ENCODE assay signal across 8 cellular contexts in genomic region chr22:31630331-31631329, GRCh38. TPM values are rescaled to one million over a fixed set of nuclear protein-coding genes. Genes with fewer than 3 reads are reported as not detected.
DNase-seq lines count a peak whose midpoint lies in the region; ATAC-seq and TF ChIP-seq lines count a peak whose summit lies in the region.

No MANE protein-coding gene starts in this region.

- no TSS peak for BruUV-seq in PC-9 (replicated peaks; lab: Mats Ljungman, UMichigan)

- H3K79me2 ChIP-seq in PC-9 (ENCODE audit: low read depth), result peaks cover 90% of the 10 kb centered on the region

- POLR2A ChIA-PET in AG04449 (lab: Yijun Ruan, JAX) (interaction anchor here (1.1 to 1.3 kb wide), 5 partner anchors 13 to 46 kb away, joined by 3 to 7 read pairs (median 4); partner anchors contain the start of gene PISD), PC-9 (lab: Charles Lee; ENCODE audit: unreplicated experiment) (interaction anchor here (0.5 to 1.5 kb wide), 4 partner anchors 31 to 909 kb away, joined by 3 to 18 read pairs (median 9); partner anchors contain the start of gene PISD)

- TF ChIP-seq CTCF in AG04449 (IDR thresholded peaks at IDR 0.05; ENCODE audit: insufficient read depth, low read length, missing control alignments) (no peak), PC-9 (conservative IDR thresholded peaks at IDR 0.05) (no peak; the same call in 1 of the 2 replicates)

- peak overlapping the region; percentile 86 for H3K4me2 ChIP-seq in PC-9

- peaks cover 39% of the 10 kb centered on the region for H3K4me1 ChIP-seq in PC-9 (replicated peaks; ENCODE audit: insufficient read depth)
- H3K4me1 ChIP-seq in muscle layer of duodenum (ENCODE audit: control insufficient read depth in 1 of 2, insufficient read depth in 2 of 2, low read length in 2 of 2), result peaks cover 13 to 43% of the 10 kb centered on the region in 2 donors

- peaks cover 76% of the 10 kb centered on the region for H3K4me1 Mint-ChIP-seq in activated T-cell treated with anti-CD3 and anti-CD28 coated beads, Interleukin-2, amount 50 U/mL, for 24 hours (ENCODE audit: low read depth)

- H3K36me3 Mint-ChIP-seq in activated T-cell treated with anti-CD3 and anti-CD28 coated beads, Interleukin-2, amount 50 U/mL, for 24 hours (ENCODE audit: low read depth), result peaks cover 43% of the 10 kb centered on the region

- H3K9me3 ChIP-seq in PC-9 (ENCODE audit: insufficient read depth, low read depth) (no peaks in the 10 kb centered on the region), muscle layer of duodenum (ENCODE audit: control insufficient read depth in 1 of 2, low read length in 2 of 2) (no peaks in the 10 kb centered on the region)

- intact Hi-C loops in PC-9 (cut with micrococcal nuclease; ENCODE audit: unreplicated experiment), result loop anchor here (10.0 kb wide), 1 partner anchor 146 kb away; the partner anchor contains the start of gene EIF4ENIF1

- no peaks in the 10 kb centered on the region for H3K9me3 Mint-ChIP-seq in activated T-cell treated with anti-CD3 and anti-CD28 coated beads, Interleukin-2, amount 50 U/mL, for 24 hours

- no peaks in the 10 kb centered on the region for H3K27me3 Mint-ChIP-seq in activated T-cell treated with anti-CD3 and anti-CD28 coated beads, Interleukin-2, amount 50 U/mL, for 24 hours

- H3K4me3 Mint-ChIP-seq in activated T-cell treated with anti-CD3 and anti-CD28 coated beads, Interleukin-2, amount 50 U/mL, for 24 hours, result peak overlapping the region; percentile 87

- ATAC-seq in GM18907 (IDR thresholded peaks at IDR 0.05; ENCODE audit: unreplicated experiment), result peak; percentile 65
- ATAC-seq in HG03460 (IDR thresholded peaks at IDR 0.05; ENCODE audit: unreplicated experiment), result peak; percentile 55
- ATAC-seq in esophagus mucosa, result peak; percentile 73

- peaks cover 27% of the 10 kb centered on the region for H3F3A ChIP-seq in PC-9 (ENCODE audit: insufficient read depth, low read depth)

- H3K36me3 ChIP-seq in PC-9 (ENCODE audit: low read depth) (0 out of 2 replicates have a peak, but pooled peaks cover 4% of the 10 kb centered on the region), muscle layer of duodenum (ENCODE audit: control insufficient read depth in 1 of 2, insufficient read depth in 2 of 2, low read length in 2 of 2) (peaks cover 0 to 6% of the 10 kb centered on the region in 2 donors)

- peak overlapping the region; percentile 76 for H3K4me3 ChIP-seq in AG04449 (ENCODE audit: low read depth, low read length)
- H3K4me3 ChIP-seq in PC-9, result peak overlapping the region; percentile 84
- peak overlapping the region; percentile 56 to 75 for H3K4me3 ChIP-seq in muscle layer of duodenum (ENCODE audit: low read depth in 1 of 2, low read length in 2 of 2)

- H2AFZ ChIP-seq in PC-9, result peak overlapping the region; percentile 71

- H3K9me2 ChIP-seq in PC-9 (ENCODE audit: insufficient read depth), result no peaks in the 10 kb centered on the region

- H3K27me3 ChIP-seq in PC-9 (ENCODE audit: insufficient read depth, low read depth), result no peaks in the 10 kb centered on the region
- no peaks in the 10 kb centered on the region for H3K27me3 ChIP-seq in muscle layer of duodenum (ENCODE audit: low read depth, low read length)

- CTCF ChIA-PET in AG04449 (lab: Yijun Ruan, JAX) (interaction anchor here (0.9 to 11.6 kb wide), 17 partner anchors 10 to 179 kb away, joined by 3 to 417 read pairs (median 3); no protein-coding TSS in a partner anchor), PC-9 (lab: Charles Lee) (interaction anchor here (0.5 to 1.5 kb wide), 4 partner anchors 13 to 349 kb away, joined by 3 to 13 read pairs (median 4); no protein-coding TSS in a partner anchor)

- DNase-seq in AG04449 (ENCODE audit: low read depth, low spot score) (no peak), PC-9 (peak; percentile 78 to 95)
- DNase-seq in activated T-cell treated with anti-CD3 and anti-CD28 coated beads, Interleukin-2, amount 50 U/mL, for 24 hours, result peak; percentile 90
- peak; percentile 62 to 64 for DNase-seq in stimulated activated CD8-positive, alpha-beta memory T cell treated with anti-CD3 and anti-CD28 coated beads, Interleukin-7, amount 100 ng/mL, for 1 hour (ENCODE audit: low read depth in 2 of 2)

- H4K20me1 ChIP-seq in PC-9 (ENCODE audit: insufficient read depth), result peaks cover 56% of the 10 kb centered on the region

- H3K27ac ChIP-seq in PC-9, result peak overlapping the region; percentile 51
- H3K27ac ChIP-seq in muscle layer of duodenum (ENCODE audit: low read length), result peak overlapping the region; percentile 72

- H3K27ac Mint-ChIP-seq in activated T-cell treated with anti-CD3 and anti-CD28 coated beads, Interleukin-2, amount 50 U/mL, for 24 hours, result peak overlapping the region; percentile 96

RNA-seq across cellular contexts. Expression of gene PISD, which starts 31.4 kb away (rescaled TPM):
- total RNA-seq in PC-9 (2021) (46.4 and 46.8 TPM in 2 replicates), esophagus mucosa (20.2 TPM)
